ENCODE assay signal across 8 cellular contexts in the genomic region with DNA sequence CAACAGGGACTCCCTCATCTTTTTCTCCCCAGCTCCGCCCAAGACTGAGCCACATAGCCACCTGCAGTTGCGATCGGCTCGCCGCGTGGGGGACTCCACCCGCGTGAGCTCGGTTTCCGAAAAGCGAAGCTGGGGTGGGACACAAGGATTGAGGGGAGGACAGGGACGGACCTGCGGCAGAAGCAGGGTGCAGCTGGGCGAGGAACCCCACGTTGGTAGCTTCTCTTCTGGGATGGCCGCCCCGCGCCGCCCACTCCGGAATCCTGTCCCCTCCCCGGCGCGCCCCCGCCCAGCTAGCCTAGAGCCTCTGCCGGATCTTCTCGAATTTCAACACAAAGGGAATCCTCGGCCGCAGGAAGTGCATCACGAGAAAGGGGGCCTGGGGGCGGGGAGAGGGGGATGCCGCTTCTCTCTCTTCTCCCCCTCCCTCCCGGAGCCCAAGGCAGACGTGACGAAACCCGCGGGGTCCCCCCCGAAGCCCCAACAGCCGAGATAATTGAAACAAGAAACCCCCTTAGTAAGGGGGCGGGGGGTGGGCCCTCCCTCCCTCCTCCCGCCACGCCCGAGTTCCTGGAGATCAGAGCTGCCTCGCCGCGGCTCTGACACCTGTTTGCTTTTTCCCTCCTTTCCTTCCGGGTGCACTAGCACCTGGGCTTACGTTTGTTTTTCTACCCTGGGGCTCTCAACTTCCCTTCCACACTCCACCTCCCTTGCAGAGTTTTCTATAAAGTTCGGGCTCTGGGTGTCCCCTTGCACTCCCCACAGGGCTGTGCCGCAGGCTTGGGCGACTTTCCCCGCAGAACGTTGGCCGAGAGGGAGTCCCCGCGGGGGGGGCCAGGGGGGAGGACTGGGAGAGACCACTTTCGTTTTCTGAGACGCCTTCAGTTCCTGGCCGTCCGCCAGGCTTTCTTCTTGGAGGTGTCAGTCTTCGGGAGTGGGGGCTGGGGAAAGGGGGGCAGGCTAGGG. TPM values are rescaled to one million over a fixed set of nuclear protein-coding genes. Genes with fewer than 3 reads are reported as not detected.
DNase-seq lines count a peak whose midpoint lies in the region; ATAC-seq, FAIRE-seq and TF ChIP-seq lines count a peak whose summit lies in the region.

No MANE protein-coding gene starts in this region.

- peak overlapping the region; percentile 14 to 68; a peak in 4 of 6 replicates for H3K27ac ChIP-seq in A549

- peaks cover 11% of the 10 kb centered on the region for H3K4me1 ChIP-seq in A549

- TF ChIP-seq EP300 in A549 (IDR thresholded peaks at IDR 0.05): no peak

- WGBS in A549 (ENCODE audit: missing lambda C conversion rate): 4% methylated on average over 40 of the region's 60 CpGs

- TF ChIP-seq RAD21 in A549 (conservative IDR thresholded peaks at IDR 0.05 in 1 of 2, IDR thresholded peaks at IDR 0.05 in 1 of 2): no peak

- H3K4me2 ChIP-seq in A549: peak overlapping the region; percentile 97

- TF ChIP-seq CTCF in A549 (IDR thresholded peaks at IDR 0.05) (peak; percentile 29; the same call in 1 of the 3 replicates), chondrocyte (IDR thresholded peaks at IDR 0.05) (peak; percentile 72)

- H3K4me3 Mint-ChIP-seq in chondrocyte (ENCODE audit: unreplicated experiment): peak overlapping the region; percentile 82

- ATAC-seq in A549: peak; percentile 86 to 90
- peak; percentile 90 for ATAC-seq in GM18867 (IDR thresholded peaks at IDR 0.05; ENCODE audit: unreplicated experiment)
- ATAC-seq in HG03097 (IDR thresholded peaks at IDR 0.05; ENCODE audit: low FRiP score, unreplicated experiment): peak; percentile 70

- H3K4me3 ChIP-seq in A549: peak overlapping the region; percentile 58

- POLR2A ChIA-PET in A549 (lab: Yijun Ruan, JAX): interaction anchor here (0.6 kb wide), 1 partner anchor 927 kb away, joined by 6 read pairs; no protein-coding TSS in a partner anchor

- peaks cover 27% of the 10 kb centered on the region for H3K27me3 Mint-ChIP-seq in chondrocyte (ENCODE audit: low read depth)

- no peak overlapping the region for H3K27ac Mint-ChIP-seq in chondrocyte (ENCODE audit: unreplicated experiment)

- no peak for FAIRE-seq in A549 (lab: Jason Lieb, UNC)

- DNase-seq in A549 (ENCODE audit: low read depth in 1 of 2, low spot score in 1 of 2) (peak; percentile 38 to 51), NCI-H2196 (lab: John Stamatoyannopoulos, UW; ENCODE audit: unreplicated experiment) (peak; percentile 76), chondrocyte (ENCODE audit: low spot score) (no peak), kidney glomerular epithelial cell (lab: John Stamatoyannopoulos, UW) (peak; percentile 23)
- peak; percentile 42 for DNase-seq in activated CD4-positive, CD25-positive, alpha-beta regulatory T cell treated with anti-CD3 and anti-CD28 coated beads, Interleukin-2, amount 50 U/mL, for 72 hours
- peak in 2 of 3 donors; percentile 25 to 29 for DNase-seq in stimulated activated CD4-positive, alpha-beta T cell treated with anti-CD3 and anti-CD28 coated beads, Interleukin-12 subunit alpha, Interleukin-12 subunit beta, amount 100 ng/mL, for 48 hours (ENCODE audit: low read depth in 2 of 3, low spot score in 1 of 3)

- peaks cover 18% of the 10 kb centered on the region for H3K4me1 Mint-ChIP-seq in chondrocyte (ENCODE audit: low read depth)

- no peaks in the 10 kb centered on the region for H3K36me3 Mint-ChIP-seq in chondrocyte (ENCODE audit: low read depth)

- H3K9me3 ChIP-seq in A549: no peaks in the 10 kb centered on the region; the same call in 2 of the 3 replicates

- no peak for TF ChIP-seq POLR2A in A549 (IDR thresholded peaks at IDR 0.05; ENCODE audit: low read length)

- CTCF ChIA-PET in A549 (lab: Yijun Ruan, JAX): no interaction called here

- peaks cover 10% of the 10 kb centered on the region for H3K9me3 Mint-ChIP-seq in chondrocyte (ENCODE audit: low read depth)

TF ChIP-seq in A549, 52 proteins besides CTCF, POLR2A, EP300 and RAD21:
- TF ChIP-seq POLR2AphosphoS2 (conservative IDR thresholded peaks at IDR 0.05; ENCODE audit: low read length): no peak
- TF ChIP-seq ZC3H11A (IDR thresholded peaks at IDR 0.05): no peak
- no peak for TF ChIP-seq CBX8 (IDR thresholded peaks at IDR 0.05)
- TF ChIP-seq SMC3 (IDR thresholded peaks at IDR 0.05): 0 out of 3 replicates have a peak, but pooled peaks have one; percentile 11
- TF ChIP-seq RFX5 (IDR thresholded peaks at IDR 0.05): no peak
- no peak for TF ChIP-seq FOXS1 (CRISPR knock-in tag; IDR thresholded peaks at IDR 0.05)
- TF ChIP-seq, protein P1, sequence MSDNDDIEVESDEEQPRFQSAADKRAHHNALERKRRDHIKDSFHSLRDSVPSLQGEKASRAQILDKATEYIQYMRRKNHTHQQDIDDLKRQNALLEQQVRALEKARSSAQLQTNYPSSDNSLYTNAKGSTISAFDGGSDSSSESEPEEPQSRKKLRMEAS (IDR thresholded peaks at IDR 0.05): 0 out of 2 replicates have a peak, but pooled peaks have one; percentile 18
- no peak for TF ChIP-seq NFE2L2 (conservative IDR thresholded peaks at IDR 0.05; ENCODE audit: low read length)
- TF ChIP-seq, protein P2, sequence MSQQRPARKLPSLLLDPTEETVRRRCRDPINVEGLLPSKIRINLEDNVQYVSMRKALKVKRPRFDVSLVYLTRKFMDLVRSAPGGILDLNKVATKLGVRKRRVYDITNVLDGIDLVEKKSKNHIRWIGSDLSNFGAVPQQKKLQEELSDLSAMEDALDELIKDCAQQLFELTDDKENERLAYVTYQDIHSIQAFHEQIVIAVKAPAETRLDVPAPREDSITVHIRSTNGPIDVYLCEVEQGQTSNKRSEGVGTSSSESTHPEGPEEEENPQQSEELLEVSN (IDR thresholded peaks at IDR 0.05; ENCODE audit: borderline replicate concordance, low read depth): peak; percentile 74
- no peak for TF ChIP-seq JUNB (IDR thresholded peaks at IDR 0.05)
- TF ChIP-seq ZNF302 (CRISPR knock-in tag; IDR thresholded peaks at IDR 0.05): no peak
- TF ChIP-seq PHF8 (IDR thresholded peaks at IDR 0.05; ENCODE audit: borderline replicate concordance, low read depth): no peak

RNA-seq across cellular contexts. Expression of a gene that starts 1.3 kb away (rescaled TPM):
- polyA plus RNA-seq in A549 (2011; rRNA removed) (0.03 TPM in 1 of 2 replicates, not detected in the other), A549 (2017; fragmentation: RNase III; extraction: RNeasy Plus Mini Kit Qiagen cat#74134 plus additional on column Dnase treatment) (not detected in 3 replicates)
- polyA plus RNA-seq in A549 (2012; cell fraction: cytosol; rRNA removed): not detected in 2 replicates
- 0.01 TPM in 1 of 2 replicates, not detected in the other for polyA plus RNA-seq in A549 (2012; cell fraction: nucleus; rRNA removed)
- polyA minus RNA-seq in A549 (2011; rRNA and poly(A)+ RNA removed): not detected in 2 replicates
- total RNA-seq in chondrocyte: not detected in 3 replicates
